ENCODE assay signal across 9 cellular contexts in the genomic region with DNA sequence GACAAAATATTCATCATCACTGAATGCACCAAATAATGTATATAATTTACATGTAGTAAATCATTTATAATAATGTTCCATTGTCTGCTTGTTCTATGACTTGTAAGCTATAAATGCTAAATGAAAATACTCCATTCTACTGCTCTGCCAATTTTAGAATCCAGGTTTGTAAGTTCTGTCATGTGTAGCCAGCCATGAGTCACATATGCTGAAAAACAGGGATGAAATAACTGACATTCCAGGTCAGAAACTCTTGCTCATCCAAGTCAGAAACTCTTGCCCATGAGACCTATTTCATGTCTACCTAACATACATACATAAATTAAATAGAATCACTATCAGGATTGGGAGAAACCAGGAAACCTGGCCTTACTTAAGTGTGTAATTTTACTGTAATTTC.
A peak's percentile ranks its signal among the peaks of the same experiment; 100 is the strongest.
DNase-seq lines count a peak whose midpoint lies in the region; ATAC-seq, FAIRE-seq and TF ChIP-seq lines count a peak whose summit lies in the region.
"Had no signal": no experiment of that assay in that cellular context is flagged by ENCODE, and none has a peak within 500 bp of the region (broad histone marks: within the 10 kb centered on the region; RNA-seq: fewer than 3 reads in every experiment).

No MANE protein-coding gene starts in this region.

- H3K79me2 ChIP-seq in HepG2 (ENCODE audit: insufficient read depth, low read length) = no peaks in the 10 kb centered on the region

- peaks cover 9% of the 10 kb centered on the region; the same call in 2 of the 3 replicates for H3K9me3 ChIP-seq in A549
- peaks cover 5% of the 10 kb centered on the region for H3K9me3 ChIP-seq in adipocyte (ENCODE audit: control insufficient read depth, low read length)
- H3K9me3 ChIP-seq in HepG2 (ENCODE audit: low read length) = peaks cover 9% of the 10 kb centered on the region
- H3K9me3 ChIP-seq: SJCRH30 had no signal

- H3K27me3 ChIP-seq in adipocyte (replicated peaks; ENCODE audit: control insufficient read depth, insufficient read depth, low read length) = no peaks in the 10 kb centered on the region
- H3K27me3 ChIP-seq in HepG2 (ENCODE audit: control insufficient read depth in 1 of 2, insufficient read depth in 2 of 2, low read length in 2 of 2) = no peaks in the 10 kb centered on the region
- H3K27me3 ChIP-seq: SJCRH30 had no signal

- TF ChIP-seq CTCF in A549 (IDR thresholded peaks at IDR 0.05) (no peak), HepG2 (CRISPR knock-in tag; IDR thresholded peaks at IDR 0.05) (no peak)

- peak; percentile 8 to 24 for DNase-seq in A549 (ENCODE audit: low read depth in 1 of 2, low spot score in 1 of 2)
- peak; percentile 23 for DNase-seq in H54 (ENCODE audit: insufficient read length, low spot score)
- peak; percentile 78 for DNase-seq in adipocyte (ENCODE audit: low read depth)
- DNase-seq in kidney glomerular epithelial cell (lab: John Stamatoyannopoulos, UW) = peak; percentile 95
- no peak for DNase-seq in HepG2 (ENCODE audit: low spot score)
- no peak for DNase-seq in occipital lobe (lab: John Stamatoyannopoulos, UW)
- no peak for DNase-seq in midbrain (lab: John Stamatoyannopoulos, UW)
- DNase-seq: SJCRH30 had no signal

- in situ Hi-C loops in HepG2 (cut with HindIII; ENCODE audit: extremely low pct_ligation_motif_present, low pct_unique_long_range_greater_than_20kb) = no loop called here

- H2AFZ ChIP-seq in HepG2 (ENCODE audit: low read length) = no peak overlapping the region

- no peaks in the 10 kb centered on the region for H4K20me1 ChIP-seq in HepG2 (ENCODE audit: insufficient read depth, low read length)

- H3K9ac ChIP-seq in adipocyte (ENCODE audit: low read length) = no peak overlapping the region
- no peak overlapping the region for H3K9ac ChIP-seq in HepG2 (ENCODE audit: insufficient read depth, low read depth, low read length)

- no peak for FAIRE-seq in A549 (lab: Jason Lieb, UNC)
- FAIRE-seq in H54 (lab: Jason Lieb, UNC) = peak; percentile 70
- FAIRE-seq in HepG2 (lab: Jason Lieb, UNC) = no peak

- BruUV-seq in HepG2 (replicated peaks; lab: Mats Ljungman, UMichigan) = no TSS peak

- POLR2A ChIA-PET in A549 (lab: Yijun Ruan, JAX) = no interaction called here
- POLR2A ChIA-PET in HepG2 (lab: Yijun Ruan, JAX) = no interaction called here

- CTCF ChIA-PET in A549 (lab: Yijun Ruan, JAX) (interaction anchor here (0.9 to 1.2 kb wide), 2 partner anchors 12 to 216 kb away, joined by 3 read pairs; no protein-coding TSS in a partner anchor), HepG2 (lab: Yijun Ruan, JAX; ENCODE audit: low intra/inter-chr PET ratio, low total read pairs) (no interaction called here)

- H3K4me2 ChIP-seq in A549 (peak overlapping the region; percentile 3; the same call in 2 of the 3 replicates), HepG2 (ENCODE audit: low read depth, low read length) (no peak overlapping the region)

- H3K4me1 ChIP-seq in A549 = peaks cover 34% of the 10 kb centered on the region; the same call in 2 of the 3 replicates
- H3K4me1 ChIP-seq in adipocyte (ENCODE audit: control insufficient read depth, insufficient read depth, low read length) = peaks cover 39% of the 10 kb centered on the region
- no peaks in the 10 kb centered on the region for H3K4me1 ChIP-seq in HepG2 (ENCODE audit: insufficient read depth, low read length)
- H3K4me1 ChIP-seq: SJCRH30 had no signal

- H3K27ac ChIP-seq in A549 (no peak overlapping the region), HepG2 (ENCODE audit: extremely low read length, insufficient read depth, low read length) (no peak overlapping the region)
- H3K27ac ChIP-seq: SJCRH30 had no signal

- no peak for TF ChIP-seq EP300 in A549 (IDR thresholded peaks at IDR 0.05)
- TF ChIP-seq EP300 in HepG2 (IDR thresholded peaks at IDR 0.05; ENCODE audit: low read depth in 2 of 2, low read length in 2 of 2) = no peak
- no peak for TF ChIP-seq EP300 in HepG2 (CRISPR knock-in tag; IDR thresholded peaks at IDR 0.05; ENCODE audit: borderline replicate concordance)

- no peak for TF ChIP-seq POLR2A in A549 (IDR thresholded peaks at IDR 0.05; ENCODE audit: low read length)
- TF ChIP-seq POLR2A in H54 (IDR thresholded peaks at IDR 0.05; ENCODE audit: low read depth, low read length) = no peak
- TF ChIP-seq POLR2A in HepG2 (IDR thresholded peaks at IDR 0.05; ENCODE audit: insufficient read depth in 1 of 2, low read depth in 2 of 2, low read length in 2 of 2) = no peak

- intact Hi-C loops in HepG2 (cut with micrococcal nuclease; ENCODE audit: unreplicated experiment) = no loop called here

- no peak for TF ChIP-seq RAD21 in A549 (conservative IDR thresholded peaks at IDR 0.05 in 1 of 2, IDR thresholded peaks at IDR 0.05 in 1 of 2)
- no peak for TF ChIP-seq RAD21 in HepG2 (CRISPR knock-in tag; IDR thresholded peaks at IDR 0.05)

- H3K4me3 ChIP-seq in A549 (no peak overlapping the region), adipocyte (ENCODE audit: low read length) (no peak overlapping the region), HepG2 (replicated peaks in 1 of 3; ENCODE audit: insufficient read depth in 1 of 3, low read depth in 2 of 3, low read length in 3 of 3) (no peak overlapping the region)
- H3K4me3 ChIP-seq: SJCRH30 had no signal

- ATAC-seq in A549 (peak; percentile 61 to 64; a peak in 4 of 6 replicates), HepG2 (no peak), GM19455 (IDR thresholded peaks at IDR 0.05; ENCODE audit: unreplicated experiment) (no peak)

- H3K36me3 ChIP-seq in adipocyte (ENCODE audit: control insufficient read depth, insufficient read depth, low read length, severe bottlenecking) (peaks cover 15% of the 10 kb centered on the region), HepG2 (replicated peaks in 1 of 2; ENCODE audit: control insufficient read depth in 1 of 2, insufficient read depth in 2 of 2, low read length in 2 of 2) (peaks cover 4 to 17% of the 10 kb centered on the region in 2 experiments; a peak in 3 of 5 replicates)

TF ChIP-seq in A549, 52 proteins besides CTCF, POLR2A, EP300 and RAD21:
- TF ChIP-seq FOSL2 (IDR thresholded peaks at IDR 0.05) (no peak), FOSL2 (CRISPR knock-in tag; IDR thresholded peaks at IDR 0.05) (peak; percentile 50), CBX8 (IDR thresholded peaks at IDR 0.05) (no peak), CHD2 (IDR thresholded peaks at IDR 0.05; ENCODE audit: low read length, partially characterized antibody) (no peak), HMGXB4 (CRISPR knock-in tag; IDR thresholded peaks at IDR 0.05; ENCODE audit: borderline replicate concordance) (no peak), FOSB (CRISPR knock-in tag; IDR thresholded peaks at IDR 0.05) (no peak), HOXB5 (CRISPR knock-in tag; IDR thresholded peaks at IDR 0.05) (no peak), POLR2AphosphoS2 (conservative IDR thresholded peaks at IDR 0.05; ENCODE audit: low read length) (no peak)

TF ChIP-seq in HepG2, 621 proteins besides CTCF, POLR2A, EP300 and RAD21:
- TF ChIP-seq HNF4A (CRISPR knock-in tag; IDR thresholded peaks at IDR 0.05) (no peak), CREB1 (IDR thresholded peaks at IDR 0.05) (no peak), CREB1 (CRISPR knock-in tag; IDR thresholded peaks at IDR 0.05) (no peak), HOXD1 (CRISPR knock-in tag; IDR thresholded peaks at IDR 0.05) (no peak), ZBTB21 (CRISPR knock-in tag; IDR thresholded peaks at IDR 0.05) (no peak), MAFF (IDR thresholded peaks at IDR 0.05; ENCODE audit: low read depth, low read length) (no peak)
- TF ChIP-seq, protein P1, sequence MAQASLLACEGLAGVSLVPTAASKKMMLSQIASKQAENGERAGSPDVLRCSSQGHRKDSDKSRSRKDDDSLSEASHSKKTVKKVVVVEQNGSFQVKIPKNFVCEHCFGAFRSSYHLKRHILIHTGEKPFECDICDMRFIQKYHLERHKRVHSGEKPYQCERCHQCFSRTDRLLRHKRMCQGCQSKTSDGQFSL (CRISPR knock-in tag; IDR thresholded peaks at IDR 0.05) = no peak
TF ChIP-seq in HepG2: peak in this region for 0.

Comparison
In these comparisons a context has a peak if more than half of its experiments do, and no peak if none do; other contexts are left out.
1. ATAC-seq: peak in A549 (2 of 2); none in HepG2 (single experiment) and GM19455 (single experiment).
2. DNase-seq: peak in A549 (2 of 2), H54 (single experiment), adipocyte (single experiment) and kidney glomerular epithelial cell (single experiment); none in HepG2 (single experiment), occipital lobe (single experiment) and midbrain (single experiment).